In the genomic region with DNA sequence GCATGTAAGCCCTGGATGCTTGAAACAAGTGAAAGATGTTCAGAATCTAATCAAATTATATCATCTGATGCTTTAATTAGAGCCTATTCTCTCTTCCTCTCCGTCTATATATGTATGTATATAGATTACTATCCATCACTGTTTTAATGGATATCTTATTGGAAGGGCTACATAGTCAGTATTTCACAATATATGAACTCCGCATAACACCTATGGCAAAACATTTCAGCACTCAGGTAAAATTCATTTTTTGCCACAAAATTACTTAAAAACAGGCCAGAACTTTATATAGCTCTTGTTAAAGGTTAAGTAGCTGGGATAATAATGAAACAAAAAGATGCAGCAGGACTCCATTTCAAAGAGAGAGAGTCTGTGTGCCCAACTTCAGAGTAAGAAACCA, we compare ENCODE assay signal across 8 cellular contexts. TPM values are rescaled to one million over a fixed set of nuclear protein-coding genes. Genes with fewer than 3 reads are reported as not detected.
DNase-seq lines count a peak whose midpoint lies in the region; ATAC-seq and TF ChIP-seq lines count a peak whose summit lies in the region.

No MANE protein-coding gene starts in this region.

- H3K4me1 ChIP-seq in PC-9 (replicated peaks; ENCODE audit: insufficient read depth) (peaks cover 22% of the 10 kb centered on the region), iPS-20b (ENCODE audit: insufficient read depth, low read length) (peaks cover 3% of the 10 kb centered on the region; the same call in 1 of the 2 replicates), stomach smooth muscle (ENCODE audit: control insufficient read depth, insufficient read depth, low read length) (peaks cover 19% of the 10 kb centered on the region)

- peak overlapping the region; percentile 97; the same call in 1 of the 2 replicates for H3K9ac ChIP-seq in iPS-20b (ENCODE audit: low read depth, low read length)
- no peak overlapping the region for H3K9ac ChIP-seq in stomach smooth muscle (ENCODE audit: low read length in 2 of 2)

- H3K9me2 ChIP-seq in PC-9 (ENCODE audit: insufficient read depth) = no peaks in the 10 kb centered on the region

- H3K27me3 Mint-ChIP-seq in activated CD4-positive, alpha-beta memory T cell treated with anti-CD3 and anti-CD28 coated beads for 36 hours = no peaks in the 10 kb centered on the region
- peaks cover 5% of the 10 kb centered on the region for H3K27me3 Mint-ChIP-seq in activated CD4-positive, alpha-beta memory T cell treated with anti-CD3 and anti-CD28 coated beads, Interleukin-2, amount 10 ng/mL, durations not matched to agents 7 days and 5 days

- H3K9me3 ChIP-seq in PC-9 (ENCODE audit: insufficient read depth, low read depth) (no peaks in the 10 kb centered on the region), iPS-20b (ENCODE audit: insufficient read depth, low read depth, low read length) (no peaks in the 10 kb centered on the region), stomach smooth muscle (ENCODE audit: control insufficient read depth in 2 of 2, low read length in 2 of 2) (no peaks in the 10 kb centered on the region)

- DNase-seq in activated CD4-positive, alpha-beta memory T cell treated with anti-CD3 and anti-CD28 coated beads for 36 hours = no peak
- DNase-seq in activated CD4-positive, alpha-beta memory T cell treated with anti-CD3 and anti-CD28 coated beads, Interleukin-2, amount 10 ng/mL, durations not matched to agents 7 days and 5 days = no peak
- no peak for DNase-seq in PC-9
- no peak for DNase-seq in amygdala (lab: John Stamatoyannopoulos, UW)
- DNase-seq in hepatic stellate cell (ENCODE audit: low spot score) = no peak

- H3K36me3 Mint-ChIP-seq in activated CD4-positive, alpha-beta memory T cell treated with anti-CD3 and anti-CD28 coated beads for 36 hours = peaks cover 16% of the 10 kb centered on the region
- H3K36me3 Mint-ChIP-seq in activated CD4-positive, alpha-beta memory T cell treated with anti-CD3 and anti-CD28 coated beads, Interleukin-2, amount 10 ng/mL, durations not matched to agents 7 days and 5 days (ENCODE audit: low read depth) = peaks cover 17% of the 10 kb centered on the region

- CTCF ChIA-PET in activated CD4-positive, alpha-beta memory T cell treated with anti-CD3 and anti-CD28 coated beads for 36 hours (lab: Charles Lee) = interaction anchor here (0.7 to 1.3 kb wide), 2 partner anchors 37 to 70 kb away, joined by 3 to 5 read pairs; no protein-coding TSS in a partner anchor
- CTCF ChIA-PET in activated CD4-positive, alpha-beta memory T cell treated with anti-CD3 and anti-CD28 coated beads, Interleukin-2, amount 10 ng/mL, durations not matched to agents 7 days and 5 days (lab: Charles Lee) = interaction anchor here (1.7 kb wide), 1 partner anchor 333 kb away, joined by 3 read pairs; no protein-coding TSS in a partner anchor
- CTCF ChIA-PET in PC-9 (lab: Charles Lee) = interaction anchor here (0.6 kb wide), 1 partner anchor 70 kb away, joined by 4 read pairs; no protein-coding TSS in a partner anchor

- no peak for ATAC-seq in HG02763 (IDR thresholded peaks at IDR 0.05; ENCODE audit: unreplicated experiment)

- peak overlapping the region; percentile 9 for H3K4me3 Mint-ChIP-seq in activated CD4-positive, alpha-beta memory T cell treated with anti-CD3 and anti-CD28 coated beads for 36 hours
- H3K4me3 Mint-ChIP-seq in activated CD4-positive, alpha-beta memory T cell treated with anti-CD3 and anti-CD28 coated beads, Interleukin-2, amount 10 ng/mL, durations not matched to agents 7 days and 5 days = no peak overlapping the region

- TF ChIP-seq CTCF in PC-9 (conservative IDR thresholded peaks at IDR 0.05) = no peak

- peaks cover 19% of the 10 kb centered on the region for H4K20me1 ChIP-seq in PC-9 (ENCODE audit: insufficient read depth)

- peaks cover 24% of the 10 kb centered on the region for H3K4me1 Mint-ChIP-seq in activated CD4-positive, alpha-beta memory T cell treated with anti-CD3 and anti-CD28 coated beads for 36 hours (ENCODE audit: low read depth)
- H3K4me1 Mint-ChIP-seq in activated CD4-positive, alpha-beta memory T cell treated with anti-CD3 and anti-CD28 coated beads, Interleukin-2, amount 10 ng/mL, durations not matched to agents 7 days and 5 days = peaks cover 30% of the 10 kb centered on the region

- H3K79me2 ChIP-seq in PC-9 (ENCODE audit: low read depth) = peaks cover 33% of the 10 kb centered on the region

- peaks cover 24% of the 10 kb centered on the region for H3F3A ChIP-seq in PC-9 (ENCODE audit: insufficient read depth, low read depth)

- H3K36me3 ChIP-seq in PC-9 (ENCODE audit: low read depth) = peaks cover 19% of the 10 kb centered on the region
- peaks cover 22% of the 10 kb centered on the region for H3K36me3 ChIP-seq in iPS-20b (ENCODE audit: insufficient read depth, low read depth, low read length)
- H3K36me3 ChIP-seq in stomach smooth muscle (ENCODE audit: control insufficient read depth in 2 of 2, insufficient read depth in 2 of 2, low read length in 2 of 2) = peaks cover 1 to 6% of the 10 kb centered on the region in 2 donors

- H2AFZ ChIP-seq in PC-9 = peak overlapping the region; percentile 88

- intact Hi-C loops in activated CD4-positive, alpha-beta memory T cell treated with anti-CD3 and anti-CD28 coated beads for 36 hours (cut with micrococcal nuclease) = no loop called here
- intact Hi-C loops in PC-9 (cut with micrococcal nuclease; ENCODE audit: unreplicated experiment) = no loop called here

- H3K9me3 Mint-ChIP-seq in activated CD4-positive, alpha-beta memory T cell treated with anti-CD3 and anti-CD28 coated beads for 36 hours = no peaks in the 10 kb centered on the region
- no peaks in the 10 kb centered on the region for H3K9me3 Mint-ChIP-seq in activated CD4-positive, alpha-beta memory T cell treated with anti-CD3 and anti-CD28 coated beads, Interleukin-2, amount 10 ng/mL, durations not matched to agents 7 days and 5 days

- H3K27ac ChIP-seq in PC-9 (peak overlapping the region; percentile 93), iPS-20b (ENCODE audit: low read length) (no peak overlapping the region), stomach smooth muscle (ENCODE audit: low read length) (peak overlapping the region; percentile 99)

- H3K4me3 ChIP-seq in PC-9 (peak overlapping the region; percentile 78), iPS-20b (ENCODE audit: low read length) (no peak overlapping the region), stomach smooth muscle (ENCODE audit: low read length in 2 of 2) (peak overlapping the region in 1 of 2 donors; percentile 77)

- H3K27me3 ChIP-seq in PC-9 (ENCODE audit: insufficient read depth, low read depth) = no peaks in the 10 kb centered on the region
- no peaks in the 10 kb centered on the region for H3K27me3 ChIP-seq in iPS-20b (ENCODE audit: insufficient read depth, low read length)
- no peaks in the 10 kb centered on the region for H3K27me3 ChIP-seq in stomach smooth muscle (ENCODE audit: control insufficient read depth in 1 of 2, insufficient read depth in 2 of 2, low read length in 2 of 2)

- no peak overlapping the region for H3K27ac Mint-ChIP-seq in activated CD4-positive, alpha-beta memory T cell treated with anti-CD3 and anti-CD28 coated beads for 36 hours
- no peak overlapping the region for H3K27ac Mint-ChIP-seq in activated CD4-positive, alpha-beta memory T cell treated with anti-CD3 and anti-CD28 coated beads, Interleukin-2, amount 10 ng/mL, durations not matched to agents 7 days and 5 days

- BruUV-seq in PC-9 (replicated peaks; lab: Mats Ljungman, UMichigan) = no TSS peak

- POLR2A ChIA-PET in activated CD4-positive, alpha-beta memory T cell treated with anti-CD3 and anti-CD28 coated beads for 36 hours (lab: Charles Lee) = no interaction called here
- POLR2A ChIA-PET in activated CD4-positive, alpha-beta memory T cell treated with anti-CD3 and anti-CD28 coated beads, Interleukin-2, amount 10 ng/mL, durations not matched to agents 7 days and 5 days (lab: Charles Lee) = interaction anchor here (1.2 to 1.3 kb wide), 2 partner anchors 15 to 37 kb away, joined by 3 to 6 read pairs; no protein-coding TSS in a partner anchor
- POLR2A ChIA-PET in PC-9 (lab: Charles Lee; ENCODE audit: unreplicated experiment) = interaction anchor here (0.7 kb wide), 1 partner anchor 40 kb away, joined by 35 read pairs; no protein-coding TSS in a partner anchor

- peak overlapping the region; percentile 79 for H3K4me2 ChIP-seq in PC-9

RNA-seq across cellular contexts. Expression of a gene that starts 1.2 kb away (rescaled TPM):
- total RNA-seq in activated CD4-positive, alpha-beta memory T cell treated with anti-CD3 and anti-CD28 coated beads for 36 hours = 1 to 10 TPM; 2.3 to 3.0 TPM
- 1 to 10 TPM in 1 of 2 experiments, under 1 TPM in 1; 0.91 to 1.1 TPM for total RNA-seq in activated CD4-positive, alpha-beta memory T cell treated with anti-CD3 and anti-CD28 coated beads, Interleukin-2, amount 10 ng/mL, durations not matched to agents 7 days and 5 days
- 14.6 and 16.9 TPM in 2 replicates for total RNA-seq in PC-9 (2021)

RNA-seq across cellular contexts. Expression of a gene that starts 1.4 kb away (rescaled TPM):
- total RNA-seq in activated CD4-positive, alpha-beta memory T cell treated with anti-CD3 and anti-CD28 coated beads for 36 hours = 10 to 100 TPM; 56.3 to 60.3 TPM
- total RNA-seq in activated CD4-positive, alpha-beta memory T cell treated with anti-CD3 and anti-CD28 coated beads, Interleukin-2, amount 10 ng/mL, durations not matched to agents 7 days and 5 days = 10 to 100 TPM; 35.4 to 36.5 TPM
- total RNA-seq in PC-9 (2021) = 87.0 and 93.3 TPM in 2 replicates

RNA-seq across cellular contexts. Expression of a gene that starts 26.1 kb away (rescaled TPM):
- 1 to 10 TPM; 2.8 to 2.9 TPM for total RNA-seq in activated CD4-positive, alpha-beta memory T cell treated with anti-CD3 and anti-CD28 coated beads for 36 hours
- 1 to 10 TPM; 1.6 to 1.8 TPM for total RNA-seq in activated CD4-positive, alpha-beta memory T cell treated with anti-CD3 and anti-CD28 coated beads, Interleukin-2, amount 10 ng/mL, durations not matched to agents 7 days and 5 days
- 3.8 and 6.1 TPM in 2 replicates for total RNA-seq in PC-9 (2021)

RNA-seq across cellular contexts. Expression of a gene that starts 27.9 kb away (rescaled TPM):
- total RNA-seq in activated CD4-positive, alpha-beta memory T cell treated with anti-CD3 and anti-CD28 coated beads for 36 hours = 10 to 100 TPM; 22.8 to 27.5 TPM
- 10 to 100 TPM; 27.7 to 28.7 TPM for total RNA-seq in activated CD4-positive, alpha-beta memory T cell treated with anti-CD3 and anti-CD28 coated beads, Interleukin-2, amount 10 ng/mL, durations not matched to agents 7 days and 5 days
- total RNA-seq in PC-9 (2021) = 35.7 and 50.3 TPM in 2 replicates
